ENCODE assay signal across 8 cellular contexts in genomic region chr10:99983280-99983988, GRCh38. TPM values are rescaled to one million over a fixed set of nuclear protein-coding genes. Genes with fewer than 3 reads are reported as not detected.
DNase-seq lines count a peak whose midpoint lies in the region; ATAC-seq and TF ChIP-seq lines count a peak whose summit lies in the region.
"Had no signal": no experiment of that assay in that cellular context is flagged by ENCODE, and none has a peak within 500 bp of the region (broad histone marks: within the 10 kb centered on the region; RNA-seq: fewer than 3 reads in every experiment).

No MANE protein-coding gene starts in this region.

- CTCF ChIA-PET in activated CD4-positive, alpha-beta T cell treated with anti-CD3 and anti-CD28 coated beads for 36 hours (lab: Charles Lee): interaction anchor here (1.7 kb wide), 1 partner anchor 10 kb away, joined by 4 read pairs; no protein-coding TSS in a partner anchor

- TF ChIP-seq CTCF in choroid plexus epithelial cell (conservative IDR thresholded peaks at IDR 0.05; ENCODE audit: low read depth, low read length): no peak
- TF ChIP-seq CTCF in MM.1S (IDR thresholded peaks at IDR 0.05; ENCODE audit: low read length): no peak

- H3K27ac Mint-ChIP-seq in activated CD4-positive, alpha-beta T cell treated with anti-CD3 and anti-CD28 coated beads for 36 hours: no peak overlapping the region

- no peak for ATAC-seq in activated CD4-positive, alpha-beta T cell treated with anti-CD3 and anti-CD28 coated beads for 36 hours

- no peaks in the 10 kb centered on the region for H3F3A ChIP-seq in MM.1S (ENCODE audit: insufficient read depth, low read length)

- peak overlapping the region; percentile 99 for H3K27ac ChIP-seq in Karpas-422 (ENCODE audit: low read length)
- H3K27ac ChIP-seq in MM.1S (ENCODE audit: low read length): no peak overlapping the region
- H3K27ac ChIP-seq: thoracic aorta had no signal

- DNase-seq in Karpas-422: peak; percentile 74
- peak; percentile 94 for DNase-seq in choroid plexus epithelial cell (ENCODE audit: low read depth)
- DNase-seq in lung microvascular endothelial cell (ENCODE audit: low read depth in 2 of 2): peak; percentile 84 to 91
- peak; percentile 48 for DNase-seq in ureter (ENCODE audit: low spot score)
- DNase-seq in MM.1S: no peak
- no peak for DNase-seq in middle frontal gyrus (ENCODE audit: extremely low spot score, low spot score)
- DNase-seq in activated CD4-positive, alpha-beta T cell treated with anti-CD3 and anti-CD28 coated beads for 36 hours: no peak

- peaks cover 70% of the 10 kb centered on the region for H3K79me2 ChIP-seq in Karpas-422 (ENCODE audit: low read length)
- H3K79me2 ChIP-seq in MM.1S (ENCODE audit: low read length): no peaks in the 10 kb centered on the region

- H3K4me3 ChIP-seq in Karpas-422 (ENCODE audit: low read length): peak overlapping the region; percentile 56
- peak overlapping the region; percentile 28 for H3K4me3 ChIP-seq in choroid plexus epithelial cell (ENCODE audit: low read depth, low read length)
- H3K4me3 ChIP-seq in MM.1S (ENCODE audit: low read length): no peak overlapping the region
- H3K4me3 ChIP-seq: thoracic aorta had no signal

- H3K27me3 ChIP-seq in Karpas-422 (ENCODE audit: low read length): no peaks in the 10 kb centered on the region
- no peaks in the 10 kb centered on the region for H3K27me3 ChIP-seq in MM.1S (replicated peaks; ENCODE audit: insufficient read depth, low read length)

- no peaks in the 10 kb centered on the region for H4K20me1 ChIP-seq in Karpas-422 (ENCODE audit: insufficient read depth, low read depth, low read length)
- H4K20me1 ChIP-seq in MM.1S (ENCODE audit: insufficient read depth, low read length): no peaks in the 10 kb centered on the region

- intact Hi-C loops in activated CD4-positive, alpha-beta T cell treated with anti-CD3 and anti-CD28 coated beads for 36 hours (cut with DNase I, micrococcal nuclease): no loop called here

- H3K4me1 ChIP-seq in Karpas-422 (ENCODE audit: low read length): peaks cover 84% of the 10 kb centered on the region
- no peaks in the 10 kb centered on the region for H3K4me1 ChIP-seq in MM.1S (ENCODE audit: low read length)

- H3K36me3 Mint-ChIP-seq in activated CD4-positive, alpha-beta T cell treated with anti-CD3 and anti-CD28 coated beads for 36 hours (ENCODE audit: low read depth): no peaks in the 10 kb centered on the region

- H3K9ac ChIP-seq in Karpas-422 (ENCODE audit: low read length) (peak overlapping the region; percentile 75), MM.1S (ENCODE audit: low read length) (no peak overlapping the region)

- H3K9me2 ChIP-seq in Karpas-422 (replicated peaks; ENCODE audit: insufficient read depth, low read length) (no peaks in the 10 kb centered on the region), MM.1S (replicated peaks; ENCODE audit: insufficient read depth, low read length) (no peaks in the 10 kb centered on the region)

- H3K4me2 ChIP-seq in Karpas-422 (ENCODE audit: low read depth, low read length, poor library complexity, severe bottlenecking) (peak overlapping the region; percentile 73), MM.1S (ENCODE audit: low read depth, low read length) (no peak overlapping the region)

- H3K9me3 Mint-ChIP-seq in activated CD4-positive, alpha-beta T cell treated with anti-CD3 and anti-CD28 coated beads for 36 hours (ENCODE audit: low read depth): no peaks in the 10 kb centered on the region

- no peak overlapping the region for H3K4me3 Mint-ChIP-seq in activated CD4-positive, alpha-beta T cell treated with anti-CD3 and anti-CD28 coated beads for 36 hours

- no peaks in the 10 kb centered on the region for H3K36me3 ChIP-seq in Karpas-422 (ENCODE audit: insufficient read depth, low read length)
- no peaks in the 10 kb centered on the region for H3K36me3 ChIP-seq in MM.1S (replicated peaks; ENCODE audit: insufficient read depth, low read length)
- H3K36me3 ChIP-seq: thoracic aorta had no signal

- POLR2A ChIA-PET in activated CD4-positive, alpha-beta T cell treated with anti-CD3 and anti-CD28 coated beads for 36 hours (lab: Charles Lee): no interaction called here

- H3K9me3 ChIP-seq in Karpas-422 (ENCODE audit: low read length) (no peaks in the 10 kb centered on the region), MM.1S (replicated peaks; ENCODE audit: insufficient read depth, low read length) (no peaks in the 10 kb centered on the region)
- H3K9me3 ChIP-seq: thoracic aorta had no signal

- H2AFZ ChIP-seq in Karpas-422 (ENCODE audit: low read length) (no peak overlapping the region), MM.1S (ENCODE audit: low read length) (no peak overlapping the region)

- peaks cover 2% of the 10 kb centered on the region for H3K4me1 Mint-ChIP-seq in activated CD4-positive, alpha-beta T cell treated with anti-CD3 and anti-CD28 coated beads for 36 hours

- H3K27me3 Mint-ChIP-seq in activated CD4-positive, alpha-beta T cell treated with anti-CD3 and anti-CD28 coated beads for 36 hours: no peaks in the 10 kb centered on the region

RNA-seq across cellular contexts. Expression of gene DNMBP, which starts 26.3 kb away (rescaled TPM):
- 13.8 and 16.2 TPM in 2 replicates for total RNA-seq in Karpas-422 (2014; rRNA removed; shearing (Covaris generic); ENCODE audit: low replicate concordance)
- 20.5 and 31.7 TPM in 2 replicates for total RNA-seq in lung microvascular endothelial cell
- 54.6 TPM for total RNA-seq in ureter
- 1 to 10 TPM; 1.9 to 2.4 TPM for total RNA-seq in activated CD4-positive, alpha-beta T cell treated with anti-CD3 and anti-CD28 coated beads for 36 hours

Comparison
In these comparisons a context has a peak if more than half of its experiments do, and no peak if none do; other contexts are left out.
1. DNase-seq: peak in Karpas-422 (single experiment), choroid plexus epithelial cell (single experiment), lung microvascular endothelial cell (2 of 2) and ureter (single experiment); none in MM.1S (single experiment), middle frontal gyrus (single experiment) and activated CD4-positive, alpha-beta T cell treated with anti-CD3 and anti-CD28 coated beads for 36 hours (single experiment).